Comparison of ENCODE assay signal across 1 cellular context in the genomic region with DNA sequence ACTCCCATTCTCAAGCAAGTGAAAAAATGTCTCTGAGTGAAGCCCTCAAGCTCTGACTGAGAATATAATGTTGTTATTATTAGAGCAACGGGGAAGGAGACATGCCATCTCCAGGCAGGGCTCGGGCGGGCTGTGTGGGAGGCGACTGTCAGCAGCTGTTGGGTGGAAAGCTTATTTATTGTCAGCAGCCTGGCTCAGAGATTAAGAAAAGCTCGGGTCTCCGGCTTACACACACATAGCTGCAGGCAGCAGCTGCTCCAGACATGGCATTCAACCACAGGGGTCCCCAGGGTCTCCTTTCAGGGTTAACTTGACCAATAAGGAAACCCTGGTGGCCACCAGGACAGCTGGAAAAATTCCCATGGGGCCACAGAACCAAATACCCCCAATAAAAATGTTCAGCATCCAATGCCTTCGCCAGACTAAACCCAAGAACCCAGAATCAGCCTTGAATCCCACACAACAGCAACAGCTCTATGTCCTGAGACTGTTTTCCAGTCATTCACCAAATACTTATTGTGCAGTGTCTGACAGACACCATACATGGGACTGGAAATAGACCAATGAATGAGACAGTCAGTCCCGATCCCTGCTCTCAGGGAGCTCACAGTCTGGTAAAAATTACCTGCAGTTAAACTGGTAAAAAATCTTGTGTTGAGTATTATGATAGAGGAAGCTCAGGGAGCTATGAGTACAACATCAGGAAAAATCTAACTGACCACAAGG.
TF ChIP-seq lines count a peak whose summit lies in the region.

No MANE protein-coding gene starts in this region.

TF ChIP-seq in K562, 482 proteins besides CTCF, POLR2A, EP300 and RAD21 (continues in another document):
- no peak for TF ChIP-seq NFXL1 (CRISPR knock-in tag; IDR thresholded peaks at IDR 0.05)
- no peak for TF ChIP-seq GABPA (tag; conservative IDR thresholded peaks at IDR 0.05; ENCODE audit: low read depth)
- TF ChIP-seq CEBPB (tag; IDR thresholded peaks at IDR 0.05): no peak
- TF ChIP-seq TEAD1 (CRISPR knock-in tag; IDR thresholded peaks at IDR 0.05): peak in 1 of 2 experiments; percentile 63; a peak in 1 of 4 replicates
- TF ChIP-seq ZNF197 (CRISPR knock-in tag; IDR thresholded peaks at IDR 0.05; ENCODE audit: low read depth): no peak; the same call in 1 of the 2 replicates
- no peak for TF ChIP-seq ZNF23 (CRISPR knock-in tag; IDR thresholded peaks at IDR 0.05)
- no peak for TF ChIP-seq ZNF133 (CRISPR knock-in tag; IDR thresholded peaks at IDR 0.05)
- TF ChIP-seq DPF2 (IDR thresholded peaks at IDR 0.05): peak; percentile 64; the same call in 1 of the 2 replicates
- TF ChIP-seq ZNF311 (CRISPR knock-in tag; IDR thresholded peaks at IDR 0.05): 0 out of 2 replicates have a peak, but pooled peaks have one; percentile 30
- TF ChIP-seq KLF13 (tag; IDR thresholded peaks at IDR 0.05; ENCODE audit: borderline replicate concordance, low read depth): no peak
- no peak for TF ChIP-seq ZNF232 (CRISPR knock-in tag; IDR thresholded peaks at IDR 0.05)
- TF ChIP-seq SMAD4 (CRISPR knock-in tag; conservative IDR thresholded peaks at IDR 0.05): peak; percentile 93
- no peak for TF ChIP-seq ZNF436 (CRISPR knock-in tag; IDR thresholded peaks at IDR 0.05)
- no peak for TF ChIP-seq PHB (CRISPR knock-in tag; IDR thresholded peaks at IDR 0.05)
- TF ChIP-seq HMG20B (CRISPR knock-in tag; IDR thresholded peaks at IDR 0.05): no peak
- TF ChIP-seq NFATC3 (IDR thresholded peaks at IDR 0.05): no peak
- TF ChIP-seq ZNF785 (CRISPR knock-in tag; IDR thresholded peaks at IDR 0.05): no peak
- TF ChIP-seq MTF1 (CRISPR knock-in tag; IDR thresholded peaks at IDR 0.05; ENCODE audit: borderline replicate concordance): no peak
- TF ChIP-seq, protein P1, sequence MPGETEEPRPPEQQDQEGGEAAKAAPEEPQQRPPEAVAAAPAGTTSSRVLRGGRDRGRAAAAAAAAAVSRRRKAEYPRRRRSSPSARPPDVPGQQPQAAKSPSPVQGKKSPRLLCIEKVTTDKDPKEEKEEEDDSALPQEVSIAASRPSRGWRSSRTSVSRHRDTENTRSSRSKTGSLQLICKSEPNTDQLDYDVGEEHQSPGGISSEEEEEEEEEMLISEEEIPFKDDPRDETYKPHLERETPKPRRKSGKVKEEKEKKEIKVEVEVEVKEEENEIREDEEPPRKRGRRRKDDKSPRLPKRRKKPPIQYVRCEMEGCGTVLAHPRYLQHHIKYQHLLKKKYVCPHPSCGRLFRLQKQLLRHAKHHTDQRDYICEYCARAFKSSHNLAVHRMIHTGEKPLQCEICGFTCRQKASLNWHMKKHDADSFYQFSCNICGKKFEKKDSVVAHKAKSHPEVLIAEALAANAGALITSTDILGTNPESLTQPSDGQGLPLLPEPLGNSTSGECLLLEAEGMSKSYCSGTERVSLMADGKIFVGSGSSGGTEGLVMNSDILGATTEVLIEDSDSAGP (CRISPR knock-in tag; IDR thresholded peaks at IDR 0.05): no peak
- TF ChIP-seq RBM14 (IDR thresholded peaks at IDR 0.05; ENCODE audit: borderline replicate concordance, insufficient read depth, low read depth, low read length): no peak
- TF ChIP-seq SAP30 (IDR thresholded peaks at IDR 0.05; ENCODE audit: borderline replicate concordance, insufficient read depth, low read depth, low read length, poor library complexity, severe bottlenecking): no peak
- no peak for TF ChIP-seq ZNF143 (CRISPR knock-in tag; IDR thresholded peaks at IDR 0.05)
- TF ChIP-seq, protein P2, sequence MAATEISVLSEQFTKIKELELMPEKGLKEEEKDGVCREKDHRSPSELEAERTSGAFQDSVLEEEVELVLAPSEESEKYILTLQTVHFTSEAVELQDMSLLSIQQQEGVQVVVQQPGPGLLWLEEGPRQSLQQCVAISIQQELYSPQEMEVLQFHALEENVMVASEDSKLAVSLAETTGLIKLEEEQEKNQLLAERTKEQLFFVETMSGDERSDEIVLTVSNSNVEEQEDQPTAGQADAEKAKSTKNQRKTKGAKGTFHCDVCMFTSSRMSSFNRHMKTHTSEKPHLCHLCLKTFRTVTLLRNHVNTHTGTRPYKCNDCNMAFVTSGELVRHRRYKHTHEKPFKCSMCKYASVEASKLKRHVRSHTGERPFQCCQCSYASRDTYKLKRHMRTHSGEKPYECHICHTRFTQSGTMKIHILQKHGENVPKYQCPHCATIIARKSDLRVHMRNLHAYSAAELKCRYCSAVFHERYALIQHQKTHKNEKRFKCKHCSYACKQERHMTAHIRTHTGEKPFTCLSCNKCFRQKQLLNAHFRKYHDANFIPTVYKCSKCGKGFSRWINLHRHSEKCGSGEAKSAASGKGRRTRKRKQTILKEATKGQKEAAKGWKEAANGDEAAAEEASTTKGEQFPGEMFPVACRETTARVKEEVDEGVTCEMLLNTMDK (IDR thresholded peaks at IDR 0.05; ENCODE audit: borderline replicate concordance, insufficient read depth, low read depth, low read length, poor library complexity, severe bottlenecking): no peak
- no peak for TF ChIP-seq ZNF165 (CRISPR knock-in tag; IDR thresholded peaks at IDR 0.05; ENCODE audit: borderline replicate concordance)
- TF ChIP-seq ILF3 (IDR thresholded peaks at IDR 0.05; ENCODE audit: borderline replicate concordance): no peak
- TF ChIP-seq TAL1 (IDR thresholded peaks at IDR 0.05): peak; percentile 62
- no peak for TF ChIP-seq HMGN3 (IDR thresholded peaks at IDR 0.05; ENCODE audit: borderline replicate concordance, extremely low read depth, insufficient read length, low read depth, low read length)
- TF ChIP-seq, protein P3, sequence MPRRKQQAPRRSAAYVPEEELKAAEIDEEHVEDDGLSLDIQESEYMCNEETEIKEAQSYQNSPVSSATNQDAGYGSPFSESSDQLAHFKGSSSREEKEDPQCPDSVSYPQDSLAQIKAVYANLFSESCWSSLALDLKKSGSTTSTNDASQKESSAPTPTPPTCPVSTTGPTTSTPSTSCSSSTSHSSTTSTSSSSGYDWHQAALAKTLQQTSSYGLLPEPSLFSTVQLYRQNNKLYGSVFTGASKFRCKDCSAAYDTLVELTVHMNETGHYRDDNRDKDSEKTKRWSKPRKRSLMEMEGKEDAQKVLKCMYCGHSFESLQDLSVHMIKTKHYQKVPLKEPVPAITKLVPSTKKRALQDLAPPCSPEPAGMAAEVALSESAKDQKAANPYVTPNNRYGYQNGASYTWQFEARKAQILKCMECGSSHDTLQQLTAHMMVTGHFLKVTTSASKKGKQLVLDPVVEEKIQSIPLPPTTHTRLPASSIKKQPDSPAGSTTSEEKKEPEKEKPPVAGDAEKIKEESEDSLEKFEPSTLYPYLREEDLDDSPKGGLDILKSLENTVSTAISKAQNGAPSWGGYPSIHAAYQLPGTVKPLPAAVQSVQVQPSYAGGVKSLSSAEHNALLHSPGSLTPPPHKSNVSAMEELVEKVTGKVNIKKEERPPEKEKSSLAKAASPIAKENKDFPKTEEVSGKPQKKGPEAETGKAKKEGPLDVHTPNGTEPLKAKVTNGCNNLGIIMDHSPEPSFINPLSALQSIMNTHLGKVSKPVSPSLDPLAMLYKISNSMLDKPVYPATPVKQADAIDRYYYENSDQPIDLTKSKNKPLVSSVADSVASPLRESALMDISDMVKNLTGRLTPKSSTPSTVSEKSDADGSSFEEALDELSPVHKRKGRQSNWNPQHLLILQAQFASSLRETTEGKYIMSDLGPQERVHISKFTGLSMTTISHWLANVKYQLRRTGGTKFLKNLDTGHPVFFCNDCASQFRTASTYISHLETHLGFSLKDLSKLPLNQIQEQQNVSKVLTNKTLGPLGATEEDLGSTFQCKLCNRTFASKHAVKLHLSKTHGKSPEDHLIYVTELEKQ (CRISPR knock-in tag; IDR thresholded peaks at IDR 0.05): no peak
- no peak for TF ChIP-seq PTTG1 (tag; IDR thresholded peaks at IDR 0.05; ENCODE audit: low read depth)
- 0 out of 2 replicates have a peak, but pooled peaks have one; percentile 46 for TF ChIP-seq LEF1 (IDR thresholded peaks at IDR 0.05)
- TF ChIP-seq KAT7 (CRISPR knock-in tag; IDR thresholded peaks at IDR 0.05; ENCODE audit: borderline replicate concordance): no peak
- TF ChIP-seq, protein P4, sequence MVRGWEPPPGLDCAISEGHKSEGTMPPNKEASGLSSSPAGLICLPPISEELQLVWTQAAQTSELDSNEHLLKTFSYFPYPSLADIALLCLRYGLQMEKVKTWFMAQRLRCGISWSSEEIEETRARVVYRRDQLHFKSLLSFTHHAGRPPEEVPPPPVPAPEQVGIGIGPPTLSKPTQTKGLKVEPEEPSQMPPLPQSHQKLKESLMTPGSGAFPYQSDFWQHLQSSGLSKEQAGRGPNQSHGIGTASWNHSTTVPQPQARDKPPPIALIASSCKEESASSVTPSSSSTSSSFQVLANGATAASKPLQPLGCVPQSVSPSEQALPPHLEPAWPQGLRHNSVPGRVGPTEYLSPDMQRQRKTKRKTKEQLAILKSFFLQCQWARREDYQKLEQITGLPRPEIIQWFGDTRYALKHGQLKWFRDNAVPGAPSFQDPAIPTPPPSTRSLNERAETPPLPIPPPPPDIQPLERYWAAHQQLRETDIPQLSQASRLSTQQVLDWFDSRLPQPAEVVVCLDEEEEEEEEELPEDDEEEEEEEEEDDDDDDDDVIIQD (CRISPR knock-in tag; IDR thresholded peaks at IDR 0.05): no peak
- TF ChIP-seq CBX3 (IDR thresholded peaks at IDR 0.05; ENCODE audit: borderline replicate concordance in 1 of 2, low read length in 2 of 2): 0 out of 3 replicates have a peak, but pooled peaks of 1 of the 2 experiments have one; percentile 31
- TF ChIP-seq BDP1 (IDR thresholded peaks at IDR 0.05; ENCODE audit: insufficient read depth, insufficient read length): no peak
- no peak for TF ChIP-seq ELF1 (tag; IDR thresholded peaks at IDR 0.05)
- TF ChIP-seq CCAR2 (IDR thresholded peaks at IDR 0.05; ENCODE audit: low read depth, low read length): no peak
- TF ChIP-seq, protein P5, sequence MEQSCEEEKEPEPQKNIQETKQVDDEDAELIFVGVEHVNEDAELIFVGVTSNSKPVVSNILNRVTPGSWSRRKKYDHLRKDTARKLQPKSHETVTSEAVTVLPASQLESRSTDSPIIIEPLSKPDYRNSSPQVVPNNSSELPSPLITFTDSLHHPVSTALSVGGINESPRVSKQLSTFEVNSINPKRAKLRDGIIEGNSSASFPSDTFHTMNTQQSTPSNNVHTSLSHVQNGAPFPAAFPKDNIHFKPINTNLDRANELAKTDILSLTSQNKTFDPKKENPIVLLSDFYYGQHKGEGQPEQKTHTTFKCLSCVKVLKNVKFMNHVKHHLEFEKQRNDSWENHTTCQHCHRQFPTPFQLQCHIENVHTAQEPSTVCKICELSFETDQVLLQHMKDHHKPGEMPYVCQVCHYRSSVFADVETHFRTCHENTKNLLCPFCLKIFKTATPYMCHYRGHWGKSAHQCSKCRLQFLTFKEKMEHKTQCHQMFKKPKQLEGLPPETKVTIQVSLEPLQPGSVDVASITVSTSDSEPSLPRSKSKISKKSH (CRISPR knock-in tag; IDR thresholded peaks at IDR 0.05): no peak
- peak; percentile 84 for TF ChIP-seq ZNF766 (CRISPR knock-in tag; conservative IDR thresholded peaks at IDR 0.05)
- no peak for TF ChIP-seq YBX1 (IDR thresholded peaks at IDR 0.05)
- TF ChIP-seq SIN3A (IDR thresholded peaks at IDR 0.05; ENCODE audit: borderline replicate concordance in 2 of 2, control insufficient read depth in 1 of 2, low read depth in 2 of 2, low read length in 2 of 2): no peak
- TF ChIP-seq SIX5 (IDR thresholded peaks at IDR 0.05; ENCODE audit: borderline replicate concordance in 1 of 2, insufficient read depth in 1 of 2, low read depth in 1 of 2, low read length in 2 of 2): no peak
- peak; percentile 36; the same call in 1 of the 2 replicates for TF ChIP-seq RNF2 (IDR thresholded peaks at IDR 0.05)
- TF ChIP-seq RCOR1 (IDR thresholded peaks at IDR 0.05; ENCODE audit: borderline replicate concordance in 1 of 2, low read depth in 2 of 2, low read length in 2 of 2): peak in 1 of 2 experiments; percentile 72; a peak in 2 of 4 replicates
- TF ChIP-seq, protein P6, sequence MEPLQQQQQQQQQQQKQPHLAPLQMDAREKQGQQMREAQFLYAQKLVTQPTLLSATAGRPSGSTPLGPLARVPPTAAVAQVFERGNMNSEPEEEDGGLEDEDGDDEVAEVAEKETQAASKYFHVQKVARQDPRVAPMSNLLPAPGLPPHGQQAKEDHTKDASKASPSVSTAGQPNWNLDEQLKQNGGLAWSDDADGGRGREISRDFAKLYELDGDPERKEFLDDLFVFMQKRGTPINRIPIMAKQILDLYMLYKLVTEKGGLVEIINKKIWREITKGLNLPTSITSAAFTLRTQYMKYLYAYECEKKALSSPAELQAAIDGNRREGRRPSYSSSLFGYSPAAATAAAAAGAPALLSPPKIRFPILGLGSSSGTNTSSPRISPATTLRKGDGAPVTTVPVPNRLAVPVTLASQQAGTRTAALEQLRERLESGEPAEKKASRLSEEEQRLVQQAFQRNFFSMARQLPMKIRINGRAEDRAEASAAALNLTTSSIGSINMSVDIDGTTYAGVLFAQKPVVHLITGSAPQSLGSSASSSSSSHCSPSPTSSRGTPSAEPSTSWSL (CRISPR knock-in tag; IDR thresholded peaks at IDR 0.05; ENCODE audit: borderline replicate concordance): no peak
- no peak for TF ChIP-seq SMAD2 (IDR thresholded peaks at IDR 0.05; ENCODE audit: low read depth, low read length)
- no peak for TF ChIP-seq ZNF140 (CRISPR knock-in tag; IDR thresholded peaks at IDR 0.05)
- TF ChIP-seq BRF1 (IDR thresholded peaks at IDR 0.05; ENCODE audit: borderline replicate concordance, extremely low read depth, insufficient read length): no peak
- TF ChIP-seq RFX7 (CRISPR knock-in tag; IDR thresholded peaks at IDR 0.05): no peak
- no peak for TF ChIP-seq CBFB (CRISPR knock-in tag; IDR thresholded peaks at IDR 0.05)
- TF ChIP-seq, protein P7, sequence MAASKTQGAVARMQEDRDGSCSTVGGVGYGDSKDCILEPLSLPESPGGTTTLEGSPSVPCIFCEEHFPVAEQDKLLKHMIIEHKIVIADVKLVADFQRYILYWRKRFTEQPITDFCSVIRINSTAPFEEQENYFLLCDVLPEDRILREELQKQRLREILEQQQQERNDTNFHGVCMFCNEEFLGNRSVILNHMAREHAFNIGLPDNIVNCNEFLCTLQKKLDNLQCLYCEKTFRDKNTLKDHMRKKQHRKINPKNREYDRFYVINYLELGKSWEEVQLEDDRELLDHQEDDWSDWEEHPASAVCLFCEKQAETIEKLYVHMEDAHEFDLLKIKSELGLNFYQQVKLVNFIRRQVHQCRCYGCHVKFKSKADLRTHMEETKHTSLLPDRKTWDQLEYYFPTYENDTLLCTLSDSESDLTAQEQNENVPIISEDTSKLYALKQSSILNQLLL (CRISPR knock-in tag; IDR thresholded peaks at IDR 0.05; ENCODE audit: borderline replicate concordance): no peak
